In the genomic region with DNA sequence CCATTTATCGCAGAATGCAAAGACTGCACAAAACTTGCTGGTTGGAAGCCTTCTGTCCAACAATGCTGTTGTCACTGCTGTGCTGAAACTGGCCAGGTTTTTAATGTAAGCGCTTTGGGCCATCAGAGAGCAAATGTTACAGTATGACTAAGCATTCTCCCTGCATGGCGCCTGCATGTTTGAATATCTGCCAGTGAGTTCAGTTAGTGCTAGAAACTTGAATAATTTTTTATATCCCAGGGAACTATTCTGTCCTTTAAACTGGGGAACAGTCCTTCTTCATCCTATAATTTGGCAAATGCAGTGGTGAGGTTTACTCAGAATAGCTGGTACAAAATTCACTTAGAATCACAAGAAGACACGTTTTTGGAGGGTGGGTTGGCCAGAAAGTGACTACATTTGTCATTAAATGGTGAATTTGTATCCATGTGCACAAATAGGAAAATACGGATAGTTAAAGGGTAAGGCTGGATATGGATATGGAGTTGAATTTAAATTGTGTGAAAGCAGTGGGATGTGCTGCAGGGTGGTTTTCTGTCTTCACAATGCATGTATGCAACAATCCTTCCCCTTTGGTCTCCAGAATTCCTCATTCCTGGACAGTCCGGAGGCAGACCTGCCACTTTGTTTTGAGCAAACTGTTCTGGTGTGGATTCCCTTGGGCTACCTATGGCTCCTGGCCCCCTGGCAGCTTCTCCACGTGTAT, we compare ENCODE assay signal across 2 cellular contexts.
A peak's percentile ranks its signal among the peaks of the same experiment; 100 is the strongest.
TF ChIP-seq lines count a peak whose summit lies in the region.

No MANE protein-coding gene starts in this region.

TF ChIP-seq in HepG2, 621 proteins besides CTCF, POLR2A, EP300 and RAD21 (continues in another document):
- TF ChIP-seq FOXP1 (IDR thresholded peaks at IDR 0.05) (no peak), FOXP1 (CRISPR knock-in tag; IDR thresholded peaks at IDR 0.05) (no peak), ZSCAN25 (CRISPR knock-in tag; IDR thresholded peaks at IDR 0.05) (no peak), ERF (CRISPR knock-in tag; IDR thresholded peaks at IDR 0.05) (0 out of 2 replicates have a peak, but pooled peaks have one; percentile 3), POLR2G (IDR thresholded peaks at IDR 0.05; ENCODE audit: low read depth, low read length) (peak; percentile 62), ZSCAN31 (CRISPR knock-in tag; IDR thresholded peaks at IDR 0.05; ENCODE audit: low read depth) (0 out of 2 replicates have a peak, but pooled peaks have one; percentile 48), GZF1 (CRISPR knock-in tag; IDR thresholded peaks at IDR 0.05) (0 out of 2 replicates have a peak, but pooled peaks have one; percentile 52), SAP130 (CRISPR knock-in tag; IDR thresholded peaks at IDR 0.05; ENCODE audit: low read depth) (peak; percentile 82), U2AF1 (optimal IDR thresholded peaks at IDR 0.05; ENCODE audit: low read depth, low read length) (no peak), TBX2 (CRISPR knock-in tag; IDR thresholded peaks at IDR 0.05; ENCODE audit: borderline replicate concordance) (0 out of 2 replicates have a peak, but pooled peaks have one; percentile 39), ZFY (CRISPR knock-in tag; IDR thresholded peaks at IDR 0.05) (0 out of 2 replicates have a peak, but pooled peaks have one; percentile 31), MED1 (CRISPR knock-in tag; IDR thresholded peaks at IDR 0.05) (0 out of 2 replicates have a peak, but pooled peaks have one; percentile 31), DRAP1 (CRISPR knock-in tag; IDR thresholded peaks at IDR 0.05) (0 out of 2 replicates have a peak, but pooled peaks have one; percentile 18), POLR2AphosphoS5 (IDR thresholded peaks at IDR 0.05; ENCODE audit: low read depth, low read length) (peak; percentile 39; the same call in 1 of the 2 replicates), ZNF326 (CRISPR knock-in tag; IDR thresholded peaks at IDR 0.05; ENCODE audit: borderline replicate concordance) (no peak), CEBPG (CRISPR knock-in tag; IDR thresholded peaks at IDR 0.05) (no peak), SRF (IDR thresholded peaks at IDR 0.05; ENCODE audit: low read depth, low read length) (no peak), ZNF605 (CRISPR knock-in tag; IDR thresholded peaks at IDR 0.05) (0 out of 2 replicates have a peak, but pooled peaks have one; percentile 23), ZNF253 (CRISPR knock-in tag; IDR thresholded peaks at IDR 0.05; ENCODE audit: borderline replicate concordance) (no peak), HNF4A (CRISPR knock-in tag; IDR thresholded peaks at IDR 0.05) (no peak), RBFOX2 (IDR thresholded peaks at IDR 0.05; ENCODE audit: low read depth, low read length) (peak; percentile 68), NR2F1 (CRISPR knock-in tag; IDR thresholded peaks at IDR 0.05) (no peak), IRX3 (CRISPR knock-in tag; IDR thresholded peaks at IDR 0.05; ENCODE audit: borderline replicate concordance, low read depth) (no peak), SMYD3 (CRISPR knock-in tag; IDR thresholded peaks at IDR 0.05) (no peak), HBP1 (CRISPR knock-in tag; IDR thresholded peaks at IDR 0.05; ENCODE audit: low read depth) (no peak), GATAD2A (CRISPR knock-in tag; IDR thresholded peaks at IDR 0.05) (0 out of 2 replicates have a peak, but pooled peaks have one; percentile 24), HNRNPUL1 (IDR thresholded peaks at IDR 0.05; ENCODE audit: low read depth, low read length) (no peak), ZNF230 (CRISPR knock-in tag; IDR thresholded peaks at IDR 0.05) (0 out of 2 replicates have a peak, but pooled peaks have one; percentile 30), NR0B2 (CRISPR knock-in tag; IDR thresholded peaks at IDR 0.05) (no peak)
- TF ChIP-seq, protein P1, sequence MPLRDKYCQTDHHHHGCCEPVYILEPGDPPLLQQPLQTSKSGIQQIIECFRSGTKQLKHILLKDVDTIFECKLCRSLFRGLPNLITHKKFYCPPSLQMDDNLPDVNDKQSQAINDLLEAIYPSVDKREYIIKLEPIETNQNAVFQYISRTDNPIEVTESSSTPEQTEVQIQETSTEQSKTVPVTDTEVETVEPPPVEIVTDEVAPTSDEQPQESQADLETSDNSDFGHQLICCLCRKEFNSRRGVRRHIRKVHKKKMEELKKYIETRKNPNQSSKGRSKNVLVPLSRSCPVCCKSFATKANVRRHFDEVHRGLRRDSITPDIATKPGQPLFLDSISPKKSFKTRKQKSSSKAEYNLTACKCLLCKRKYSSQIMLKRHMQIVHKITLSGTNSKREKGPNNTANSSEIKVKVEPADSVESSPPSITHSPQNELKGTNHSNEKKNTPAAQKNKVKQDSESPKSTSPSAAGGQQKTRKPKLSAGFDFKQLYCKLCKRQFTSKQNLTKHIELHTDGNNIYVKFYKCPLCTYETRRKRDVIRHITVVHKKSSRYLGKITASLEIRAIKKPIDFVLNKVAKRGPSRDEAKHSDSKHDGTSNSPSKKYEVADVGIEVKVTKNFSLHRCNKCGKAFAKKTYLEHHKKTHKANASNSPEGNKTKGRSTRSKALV (CRISPR knock-in tag; IDR thresholded peaks at IDR 0.05) = 0 out of 2 replicates have a peak, but pooled peaks have one; percentile 7

TF ChIP-seq in WTC11, 78 proteins besides CTCF, POLR2A, EP300 and RAD21:
- TF ChIP-seq NFYB (CRISPR knock-in tag; conservative IDR thresholded peaks at IDR 0.05; ENCODE audit: low read depth) (no peak), GABPB1 (CRISPR knock-in tag; IDR thresholded peaks at IDR 0.05) (no peak), ZSCAN18 (CRISPR knock-in tag; IDR thresholded peaks at IDR 0.05) (no peak), SP1 (CRISPR knock-in tag; conservative IDR thresholded peaks at IDR 0.05) (no peak), ETV6 (CRISPR knock-in tag; IDR thresholded peaks at IDR 0.05) (no peak), ZNF671 (CRISPR knock-in tag; IDR thresholded peaks at IDR 0.05) (no peak), ESRRA (CRISPR knock-in tag; IDR thresholded peaks at IDR 0.05; ENCODE audit: borderline replicate concordance) (no peak)
- TF ChIP-seq, protein P2, sequence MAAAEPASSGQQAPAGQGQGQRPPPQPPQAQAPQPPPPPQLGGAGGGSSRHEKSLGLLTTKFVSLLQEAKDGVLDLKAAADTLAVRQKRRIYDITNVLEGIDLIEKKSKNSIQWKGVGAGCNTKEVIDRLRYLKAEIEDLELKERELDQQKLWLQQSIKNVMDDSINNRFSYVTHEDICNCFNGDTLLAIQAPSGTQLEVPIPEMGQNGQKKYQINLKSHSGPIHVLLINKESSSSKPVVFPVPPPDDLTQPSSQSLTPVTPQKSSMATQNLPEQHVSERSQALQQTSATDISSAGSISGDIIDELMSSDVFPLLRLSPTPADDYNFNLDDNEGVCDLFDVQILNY (CRISPR knock-in tag; IDR thresholded peaks at IDR 0.05) = no peak
- TF ChIP-seq, protein P3, sequence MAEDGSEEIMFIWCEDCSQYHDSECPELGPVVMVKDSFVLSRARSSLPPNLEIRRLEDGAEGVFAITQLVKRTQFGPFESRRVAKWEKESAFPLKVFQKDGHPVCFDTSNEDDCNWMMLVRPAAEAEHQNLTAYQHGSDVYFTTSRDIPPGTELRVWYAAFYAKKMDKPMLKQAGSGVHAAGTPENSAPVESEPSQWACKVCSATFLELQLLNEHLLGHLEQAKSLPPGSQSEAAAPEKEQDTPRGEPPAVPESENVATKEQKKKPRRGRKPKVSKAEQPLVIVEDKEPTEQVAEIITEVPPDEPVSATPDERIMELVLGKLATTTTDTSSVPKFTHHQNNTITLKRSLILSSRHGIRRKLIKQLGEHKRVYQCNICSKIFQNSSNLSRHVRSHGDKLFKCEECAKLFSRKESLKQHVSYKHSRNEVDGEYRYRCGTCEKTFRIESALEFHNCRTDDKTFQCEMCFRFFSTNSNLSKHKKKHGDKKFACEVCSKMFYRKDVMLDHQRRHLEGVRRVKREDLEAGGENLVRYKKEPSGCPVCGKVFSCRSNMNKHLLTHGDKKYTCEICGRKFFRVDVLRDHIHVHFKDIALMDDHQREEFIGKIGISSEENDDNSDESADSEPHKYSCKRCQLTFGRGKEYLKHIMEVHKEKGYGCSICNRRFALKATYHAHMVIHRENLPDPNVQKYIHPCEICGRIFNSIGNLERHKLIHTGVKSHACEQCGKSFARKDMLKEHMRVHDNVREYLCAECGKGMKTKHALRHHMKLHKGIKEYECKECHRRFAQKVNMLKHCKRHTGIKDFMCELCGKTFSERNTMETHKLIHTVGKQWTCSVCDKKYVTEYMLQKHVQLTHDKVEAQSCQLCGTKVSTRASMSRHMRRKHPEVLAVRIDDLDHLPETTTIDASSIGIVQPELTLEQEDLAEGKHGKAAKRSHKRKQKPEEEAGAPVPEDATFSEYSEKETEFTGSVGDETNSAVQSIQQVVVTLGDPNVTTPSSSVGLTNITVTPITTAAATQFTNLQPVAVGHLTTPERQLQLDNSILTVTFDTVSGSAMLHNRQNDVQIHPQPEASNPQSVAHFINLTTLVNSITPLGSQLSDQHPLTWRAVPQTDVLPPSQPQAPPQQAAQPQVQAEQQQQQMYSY (CRISPR knock-in tag; IDR thresholded peaks at IDR 0.05) = no peak
